8 cellular contexts compared by ENCODE assay signal in genomic region chr17:57442914-57443571, GRCh38.
DNase-seq lines count a peak whose midpoint lies in the region; ATAC-seq and TF ChIP-seq lines count a peak whose summit lies in the region.

No MANE protein-coding gene starts in this region.

- H3K4me1 Mint-ChIP-seq in activated naive CD4-positive, alpha-beta T cell treated with anti-CD3 and anti-CD28 coated beads, Interleukin-2, amount 50 U/mL, for 24 hours = peaks cover 79% of the 10 kb centered on the region

- peak overlapping the region; percentile 63 for H3K4me3 Mint-ChIP-seq in activated naive CD4-positive, alpha-beta T cell treated with anti-CD3 and anti-CD28 coated beads, Interleukin-2, amount 50 U/mL, for 24 hours

- no peaks in the 10 kb centered on the region for H3K27me3 Mint-ChIP-seq in activated naive CD4-positive, alpha-beta T cell treated with anti-CD3 and anti-CD28 coated beads, Interleukin-2, amount 50 U/mL, for 24 hours

- ATAC-seq in GM19397 (IDR thresholded peaks at IDR 0.05; ENCODE audit: unreplicated experiment) = peak; percentile 51
- no peak for ATAC-seq in GM21737 (IDR thresholded peaks at IDR 0.05; ENCODE audit: unreplicated experiment)
- no peak for ATAC-seq in left lobe of liver
- ATAC-seq in sciatic nerve = no peak

- H3K27ac ChIP-seq in RWPE1 = peak overlapping the region; percentile 74

- no peaks in the 10 kb centered on the region for H3K9me3 Mint-ChIP-seq in activated naive CD4-positive, alpha-beta T cell treated with anti-CD3 and anti-CD28 coated beads, Interleukin-2, amount 50 U/mL, for 24 hours

- intact Hi-C loops in sciatic nerve (cut with DNase I) = no loop called here

- POLR2A ChIA-PET in RWPE1 (lab: Yijun Ruan, JAX; ENCODE audit: low non-redundant PET) = no interaction called here

- no peak for TF ChIP-seq CTCF in RWPE1 (conservative IDR thresholded peaks at IDR 0.05; ENCODE audit: low read depth)

- CTCF ChIA-PET in RWPE1 (lab: Yijun Ruan, JAX) = no interaction called here

- peak; percentile 60 for DNase-seq in RWPE1 (ENCODE audit: low spot score)
- peak; percentile 59 for DNase-seq in kidney tubule cell (ENCODE audit: low spot score)
- peak; percentile 28 to 40 for DNase-seq in stimulated activated CD8-positive, alpha-beta memory T cell treated with anti-CD3 and anti-CD28 coated beads, Interleukin-4, amount 100 ng/mL, for 4 hours (ENCODE audit: low read depth in 2 of 2, low spot score in 1 of 2)
- no peak for DNase-seq in left lobe of liver (ENCODE audit: low spot score)
- no peak for DNase-seq in sciatic nerve (ENCODE audit: low spot score)

- peaks cover 7% of the 10 kb centered on the region for H3K36me3 Mint-ChIP-seq in activated naive CD4-positive, alpha-beta T cell treated with anti-CD3 and anti-CD28 coated beads, Interleukin-2, amount 50 U/mL, for 24 hours

- H3K27ac Mint-ChIP-seq in activated naive CD4-positive, alpha-beta T cell treated with anti-CD3 and anti-CD28 coated beads, Interleukin-2, amount 50 U/mL, for 24 hours = peak overlapping the region; percentile 97

Comparison
In these comparisons a context has a peak if more than half of its experiments do, and no peak if none do; other contexts are left out.
1. DNase-seq: peak in RWPE1 (single experiment), kidney tubule cell (single experiment) and stimulated activated CD8-positive, alpha-beta memory T cell treated with anti-CD3 and anti-CD28 coated beads, Interleukin-4, amount 100 ng/mL, for 4 hours (2 of 2); none in left lobe of liver (single experiment) and sciatic nerve (single experiment).